In the genomic region with DNA sequence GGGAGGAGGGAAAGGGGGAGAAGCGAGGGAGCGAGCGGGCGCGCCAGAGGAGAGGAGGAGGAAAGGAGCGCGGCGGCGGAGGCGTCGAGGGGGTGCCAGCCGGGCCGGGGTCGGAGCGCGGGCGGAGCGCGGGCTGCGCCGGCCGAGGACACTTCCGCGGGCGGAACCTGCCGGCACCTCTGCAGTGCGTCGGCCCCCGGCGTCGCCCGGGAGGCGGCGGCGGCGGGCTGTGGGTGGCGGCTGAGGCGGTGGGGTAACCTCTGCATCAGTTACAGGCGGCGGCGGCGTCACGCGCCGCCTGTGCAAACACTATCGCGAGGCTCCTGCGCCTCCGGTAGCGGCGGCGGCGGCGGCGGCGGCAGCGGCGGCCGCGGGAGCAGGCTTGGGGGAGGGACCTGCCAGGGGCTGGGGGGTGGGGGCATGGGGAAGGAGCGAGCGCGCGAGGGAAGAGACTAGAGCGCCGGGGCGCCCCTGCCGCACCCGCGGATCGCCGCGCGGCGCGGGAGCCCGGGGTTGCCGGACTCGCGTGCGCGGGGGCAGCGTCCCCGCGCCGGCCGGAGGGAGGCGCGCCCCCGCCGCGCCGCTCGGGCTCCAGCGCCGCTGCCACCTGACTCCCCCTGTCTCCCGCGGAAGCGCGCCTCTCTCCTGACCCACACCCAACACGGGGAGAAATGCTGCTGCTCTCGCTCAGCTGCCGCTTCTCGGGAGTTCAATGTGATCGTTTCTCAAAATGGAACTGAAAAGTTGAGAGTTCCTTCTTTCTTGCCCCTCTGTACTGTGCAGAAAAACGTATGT, we compare ENCODE assay signal across 8 cellular contexts. TPM values are rescaled to one million over a fixed set of nuclear protein-coding genes. Genes with fewer than 3 reads are reported as not detected.
A peak's percentile ranks its signal among the peaks of the same experiment; 100 is the strongest.
DNase-seq lines count a peak whose midpoint lies in the region; ATAC-seq, FAIRE-seq and TF ChIP-seq lines count a peak whose summit lies in the region.

A gene (minus strand): TSS at position 264 of the 795 bp plus-strand sequence. CDS start 465 bp downstream, outside the sequence.

- peak within 1 kb of the TSS; percentile 98 for H3K27ac Mint-ChIP-seq in activated naive CD4-positive, alpha-beta T cell treated with anti-CD3 and anti-CD28 coated beads, Interleukin-2, amount 10 ng/mL, durations not matched to agents 7 days and 5 days

- peak within 1 kb of the TSS; percentile 96 for H3K27ac ChIP-seq in SK-N-MC
- peak within 1 kb of the TSS; percentile 69 for H3K27ac ChIP-seq in temporal lobe (ENCODE audit: low read depth, low read length)

- FAIRE-seq in H54 (lab: Jason Lieb, UNC), result peak; percentile 58

- H3K9ac ChIP-seq in ES-I3 (ENCODE audit: low read depth, low read length), result peak within 1 kb of the TSS; percentile 85
- H3K9ac ChIP-seq in Loucy (ENCODE audit: low read depth, low read length, poor library complexity, severe bottlenecking), result peak within 1 kb of the TSS; percentile 98
- H3K9ac ChIP-seq in SK-N-MC (ENCODE audit: insufficient read length), result peak within 1 kb of the TSS; percentile 93

- peak; percentile 78 for DNase-seq in H54 (ENCODE audit: insufficient read length, low spot score)
- no peak for DNase-seq in SK-N-MC (ENCODE audit: low read depth, low spot score)
- peak; percentile 85 for DNase-seq in activated naive CD4-positive, alpha-beta T cell treated with anti-CD3 and anti-CD28 coated beads, Interleukin-2, amount 10 ng/mL, durations not matched to agents 7 days and 5 days
- peak; percentile 75 for DNase-seq in globus pallidus (ENCODE audit: low spot score)
- DNase-seq in omental fat pad (ENCODE audit: low spot score), result no peak

- peak; percentile 79 for ATAC-seq in omental fat pad (ENCODE audit: low FRiP score)

- no peaks in the 10 kb centered on the region for H3K9me2 ChIP-seq in Loucy (replicated peaks; ENCODE audit: low read depth, low read length)

- H3K36me3 ChIP-seq in ES-I3 (ENCODE audit: insufficient read depth, low read length) (no peaks in the 10 kb centered on the region), Loucy (ENCODE audit: insufficient read depth, low read length) (no peaks in the 10 kb centered on the region), SK-N-MC (ENCODE audit: insufficient read depth, low read length) (no peaks in the 10 kb centered on the region)

- H3K36me3 Mint-ChIP-seq in activated naive CD4-positive, alpha-beta T cell treated with anti-CD3 and anti-CD28 coated beads, Interleukin-2, amount 10 ng/mL, durations not matched to agents 7 days and 5 days, result peaks cover 13% of the 10 kb centered on the region

- peak within 1 kb of the TSS; percentile 91 for H2AFZ ChIP-seq in Loucy (ENCODE audit: low read length)

- H3K79me2 ChIP-seq in Loucy (ENCODE audit: insufficient read depth, low read length), result peaks cover 53% of the 10 kb centered on the region

- H3K9me3 ChIP-seq in ES-I3 (ENCODE audit: control insufficient read depth, insufficient read depth, low read length), result no peaks in the 10 kb centered on the region
- no peaks in the 10 kb centered on the region for H3K9me3 ChIP-seq in Loucy (ENCODE audit: insufficient read depth, low read depth, low read length)
- no peaks in the 10 kb centered on the region for H3K9me3 ChIP-seq in SK-N-MC (ENCODE audit: low read depth, low read length)

- peaks cover 18% of the 10 kb centered on the region; the same call in 1 of the 2 replicates for H3F3A ChIP-seq in Loucy (ENCODE audit: low read depth)

- peak within 1 kb of the TSS; percentile 88 for H3K4me3 ChIP-seq in Loucy (ENCODE audit: low read length, poor library complexity, severe bottlenecking)
- peak within 1 kb of the TSS; percentile 99 for H3K4me3 ChIP-seq in SK-N-MC

- H4K20me1 ChIP-seq in Loucy (ENCODE audit: insufficient read depth, low read length, poor library complexity, severe bottlenecking), result peaks cover 39% of the 10 kb centered on the region

- peak within 1 kb of the TSS; percentile 99 for H3K4me3 Mint-ChIP-seq in activated naive CD4-positive, alpha-beta T cell treated with anti-CD3 and anti-CD28 coated beads, Interleukin-2, amount 10 ng/mL, durations not matched to agents 7 days and 5 days

- CTCF ChIA-PET in activated naive CD4-positive, alpha-beta T cell treated with anti-CD3 and anti-CD28 coated beads, Interleukin-2, amount 10 ng/mL, durations not matched to agents 7 days and 5 days (lab: Charles Lee), result interaction anchor here (0.7 to 3.5 kb wide), 7 partner anchors 49 to 255 kb away, joined by 3 to 37 read pairs (median 4); a partner anchor contains a TSS

- no peaks in the 10 kb centered on the region for H3K27me3 ChIP-seq in Loucy (ENCODE audit: insufficient read depth, low read length, poor library complexity, severe bottlenecking)

- peak within 1 kb of the TSS; percentile 97 for H3K4me2 ChIP-seq in Loucy (ENCODE audit: low read depth, low read length, poor library complexity, severe bottlenecking)

- peak; percentile 40 for TF ChIP-seq POLR2A in H54 (IDR thresholded peaks at IDR 0.05; ENCODE audit: low read depth, low read length)

- TF ChIP-seq CTCF in Loucy (conservative IDR thresholded peaks at IDR 0.05; ENCODE audit: low read length), result no peak
- no peak for TF ChIP-seq CTCF in omental fat pad (IDR thresholded peaks at IDR 0.05)

- no peaks in the 10 kb centered on the region for H3K9me3 Mint-ChIP-seq in activated naive CD4-positive, alpha-beta T cell treated with anti-CD3 and anti-CD28 coated beads, Interleukin-2, amount 10 ng/mL, durations not matched to agents 7 days and 5 days

- no peaks in the 10 kb centered on the region for H3K27me3 Mint-ChIP-seq in activated naive CD4-positive, alpha-beta T cell treated with anti-CD3 and anti-CD28 coated beads, Interleukin-2, amount 10 ng/mL, durations not matched to agents 7 days and 5 days

- H3K4me1 ChIP-seq in ES-I3 (ENCODE audit: insufficient read depth, low read length), result peaks cover 12% of the 10 kb centered on the region
- H3K4me1 ChIP-seq in Loucy (ENCODE audit: insufficient read depth, low read length, poor library complexity, severe bottlenecking), result peaks cover 56% of the 10 kb centered on the region

- H3K4me1 Mint-ChIP-seq in activated naive CD4-positive, alpha-beta T cell treated with anti-CD3 and anti-CD28 coated beads, Interleukin-2, amount 10 ng/mL, durations not matched to agents 7 days and 5 days, result peaks cover 64% of the 10 kb centered on the region

RNA-seq across cellular contexts. Expression of the gene that starts here (rescaled TPM):
- 10 to 100 TPM; 18.1 to 34.1 (median 27.3) TPM for total RNA-seq in omental fat pad
- total RNA-seq in temporal lobe, result 14.3 TPM

Comparison
In these comparisons a context has a peak if more than half of its experiments do, and no peak if none do; other contexts are left out.
1. DNase-seq: peak in H54 (single experiment), activated naive CD4-positive, alpha-beta T cell treated with anti-CD3 and anti-CD28 coated beads, Interleukin-2, amount 10 ng/mL, durations not matched to agents 7 days and 5 days (single experiment) and globus pallidus (single experiment); none in SK-N-MC (single experiment) and omental fat pad (single experiment).
2. Peak in every context shown above with its lines, with median percentiles within 50 percentile points of each other: H3K9ac ChIP-seq.